ENCODE assay signal across 12 cellular contexts in genomic region chr6:112618796-112619195, GRCh38.
DNase-seq lines count a peak whose midpoint lies in the region; ATAC-seq and TF ChIP-seq lines count a peak whose summit lies in the region.
"Had no signal": no experiment of that assay in that cellular context is flagged by ENCODE, and none has a peak within 500 bp of the region (broad histone marks: within the 10 kb centered on the region; RNA-seq: fewer than 3 reads in every experiment).

No MANE protein-coding gene starts in this region.

- DNase-seq in EH (ENCODE audit: low read depth) (peak; percentile 53), LHCN-M2 (ENCODE audit: low read depth) (peak; percentile 51), chondrocyte (ENCODE audit: low spot score) (no peak), neural progenitor cell (ENCODE audit: low spot score) (peak; percentile 50), spleen (no peak), glomerular visceral epithelial cell (ENCODE audit: extremely low spot score) (no peak)
- DNase-seq in naive thymus-derived CD8-positive, alpha-beta T cell: no peak
- DNase-seq: activated B cell treated with CpG ODN at 0.5 μM for 24 hours; activated gamma-delta T cell treated with Interleukin-2 at 50 U/mL for 16 hours; effector CD8-positive, alpha-beta T cell; NCI-H69 had no signal

- no peak overlapping the region for H3K4me3 ChIP-seq in neural progenitor cell
- no peak overlapping the region for H3K4me3 ChIP-seq in spleen

- no peaks in the 10 kb centered on the region for H3K79me2 ChIP-seq in neural progenitor cell (ENCODE audit: low read depth)

- H3K27ac Mint-ChIP-seq in chondrocyte (ENCODE audit: unreplicated experiment) (no peak overlapping the region), neural progenitor cell (peak overlapping the region; percentile 34)
- no peak overlapping the region for H3K27ac Mint-ChIP-seq in naive thymus-derived CD8-positive, alpha-beta T cell
- H3K27ac Mint-ChIP-seq: activated B cell treated with CpG ODN at 0.5 μM for 24 hours had no signal

- intact Hi-C loops in spleen (cut with DNase I; ENCODE audit: low total_unique reads): no loop called here

- H3K36me3 Mint-ChIP-seq in chondrocyte (ENCODE audit: low read depth) (no peaks in the 10 kb centered on the region), neural progenitor cell (peaks cover 2% of the 10 kb centered on the region)
- H3K36me3 Mint-ChIP-seq in naive thymus-derived CD8-positive, alpha-beta T cell: no peaks in the 10 kb centered on the region

- peak; percentile 52 for TF ChIP-seq CTCF in chondrocyte (IDR thresholded peaks at IDR 0.05)
- peak; percentile 52 for TF ChIP-seq CTCF in neural progenitor cell (IDR thresholded peaks at IDR 0.05)
- no peak for TF ChIP-seq CTCF in spleen (IDR thresholded peaks at IDR 0.05 in 8 of 11, conservative IDR thresholded peaks at IDR 0.05 in 3 of 11)

- no peaks in the 10 kb centered on the region for H3K27me3 Mint-ChIP-seq in chondrocyte (ENCODE audit: low read depth)
- no peaks in the 10 kb centered on the region for H3K27me3 Mint-ChIP-seq in neural progenitor cell (ENCODE audit: insufficient read depth, low read depth)
- no peaks in the 10 kb centered on the region for H3K27me3 Mint-ChIP-seq in naive thymus-derived CD8-positive, alpha-beta T cell
- H3K27me3 Mint-ChIP-seq: activated B cell treated with CpG ODN at 0.5 μM for 24 hours had no signal

- no peaks in the 10 kb centered on the region for H3F3A ChIP-seq in neural progenitor cell (ENCODE audit: low read depth)

- H3K4me1 Mint-ChIP-seq in chondrocyte (ENCODE audit: low read depth) (peaks cover 5% of the 10 kb centered on the region), neural progenitor cell (peaks cover 31% of the 10 kb centered on the region)
- H3K4me1 Mint-ChIP-seq in naive thymus-derived CD8-positive, alpha-beta T cell: no peaks in the 10 kb centered on the region
- H3K4me1 Mint-ChIP-seq: activated B cell treated with CpG ODN at 0.5 μM for 24 hours had no signal

- peaks cover 8% of the 10 kb centered on the region for H3K4me1 ChIP-seq in neural progenitor cell
- no peaks in the 10 kb centered on the region for H3K4me1 ChIP-seq in spleen

- H3K27me3 ChIP-seq in neural progenitor cell: no peaks in the 10 kb centered on the region
- no peaks in the 10 kb centered on the region for H3K27me3 ChIP-seq in spleen (replicated peaks in 1 of 7)

- H2AFZ ChIP-seq in neural progenitor cell (replicated peaks): peak overlapping the region; percentile 87

- H3K36me3 ChIP-seq in neural progenitor cell (no peaks in the 10 kb centered on the region), spleen (no peaks in the 10 kb centered on the region)

- ATAC-seq in naive thymus-derived CD8-positive, alpha-beta T cell: no peak
- no peak for ATAC-seq in GM18868 (IDR thresholded peaks at IDR 0.05; ENCODE audit: unreplicated experiment)

- no peak overlapping the region for H3K4me3 Mint-ChIP-seq in chondrocyte (ENCODE audit: unreplicated experiment)
- no peak overlapping the region for H3K4me3 Mint-ChIP-seq in neural progenitor cell
- H3K4me3 Mint-ChIP-seq in naive thymus-derived CD8-positive, alpha-beta T cell: no peak overlapping the region
- H3K4me3 Mint-ChIP-seq: activated B cell treated with CpG ODN at 0.5 μM for 24 hours had no signal

- WGBS in spleen, 5 donors: 56 to 86% (median 77%) methylated on average over 3 of the region's 3 CpGs

- no peak overlapping the region for H3K27ac ChIP-seq in neural progenitor cell
- no peak overlapping the region for H3K27ac ChIP-seq in spleen

- TF ChIP-seq POLR2A in spleen (IDR thresholded peaks at IDR 0.05): no peak

- H3K9ac ChIP-seq in neural progenitor cell: no peak overlapping the region

- H3K9me3 ChIP-seq in neural progenitor cell (ENCODE audit: low read depth) (no peaks in the 10 kb centered on the region), spleen (no peaks in the 10 kb centered on the region)

- H4K20me1 ChIP-seq in neural progenitor cell (ENCODE audit: low read depth): no peaks in the 10 kb centered on the region

- H3K4me2 ChIP-seq in neural progenitor cell: no peak overlapping the region

- POLR2A ChIA-PET in naive thymus-derived CD8-positive, alpha-beta T cell (lab: Charles Lee): no interaction called here

- H3K9me3 Mint-ChIP-seq in chondrocyte (ENCODE audit: low read depth) (no peaks in the 10 kb centered on the region), neural progenitor cell (peaks cover 9% of the 10 kb centered on the region)
- peaks cover 0 to 2% (median 0%) of the 10 kb centered on the region in 9 donors for H3K9me3 Mint-ChIP-seq in naive thymus-derived CD8-positive, alpha-beta T cell
- H3K9me3 Mint-ChIP-seq: activated B cell treated with CpG ODN at 0.5 μM for 24 hours had no signal

Comparison
In these comparisons a context has a peak if more than half of its experiments do, and no peak if none do; other contexts are left out.
1. DNase-seq: peak in EH (single experiment), LHCN-M2 (single experiment) and neural progenitor cell (single experiment); none in chondrocyte (single experiment), spleen (single experiment), glomerular visceral epithelial cell (single experiment) and naive thymus-derived CD8-positive, alpha-beta T cell (0 of 10).
2. CTCF ChIP-seq: peak in chondrocyte (single experiment) and neural progenitor cell (single experiment); none in spleen (0 of 11).